1 cellular context compared by ENCODE assay signal in the genomic region with DNA sequence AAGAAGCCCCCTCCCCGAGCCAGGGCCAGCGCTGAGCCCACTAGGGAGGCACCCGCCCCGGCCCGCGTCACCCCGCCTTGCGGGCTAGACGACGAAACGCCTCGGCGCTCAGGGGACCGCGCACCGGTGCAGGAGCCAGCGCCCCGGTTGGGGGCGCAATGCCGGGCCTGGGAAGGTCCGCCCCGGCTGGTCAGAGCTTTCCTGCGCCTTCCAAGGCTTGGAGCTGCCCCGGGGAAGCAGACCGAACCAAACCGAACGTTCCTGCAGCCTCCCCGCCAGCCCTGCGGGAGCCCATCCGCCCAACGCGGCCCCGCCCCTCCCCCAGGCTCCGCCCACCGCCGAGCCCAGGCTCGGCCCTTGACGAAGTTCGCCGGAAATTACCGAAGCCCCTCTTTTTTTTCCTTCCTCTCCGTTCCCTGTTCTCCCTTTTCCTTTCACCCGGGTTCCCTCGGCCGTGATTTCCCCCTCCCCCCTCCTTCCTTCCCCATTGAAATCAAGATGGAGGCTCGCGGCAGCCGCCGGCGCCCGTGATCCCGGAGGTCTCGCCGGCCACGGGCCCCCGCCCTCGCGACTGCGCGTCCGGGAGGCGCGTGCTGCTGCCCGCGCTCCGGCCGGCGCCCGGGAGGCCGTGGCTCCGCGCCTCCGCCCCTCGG.
A peak's percentile ranks its signal among the peaks of the same experiment; 100 is the strongest.
TF ChIP-seq lines count a peak whose summit lies in the region.

A gene (plus strand): TSS at position 487 of the 653 bp plus-strand sequence. CDS start 384 bp downstream, outside the sequence.

TF ChIP-seq in WTC11, 78 proteins besides CTCF, POLR2A, EP300 and RAD21 (continued from another document):
- TF ChIP-seq, protein P1, sequence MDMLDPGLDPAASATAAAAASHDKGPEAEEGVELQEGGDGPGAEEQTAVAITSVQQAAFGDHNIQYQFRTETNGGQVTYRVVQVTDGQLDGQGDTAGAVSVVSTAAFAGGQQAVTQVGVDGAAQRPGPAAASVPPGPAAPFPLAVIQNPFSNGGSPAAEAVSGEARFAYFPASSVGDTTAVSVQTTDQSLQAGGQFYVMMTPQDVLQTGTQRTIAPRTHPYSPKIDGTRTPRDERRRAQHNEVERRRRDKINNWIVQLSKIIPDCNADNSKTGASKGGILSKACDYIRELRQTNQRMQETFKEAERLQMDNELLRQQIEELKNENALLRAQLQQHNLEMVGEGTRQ (CRISPR knock-in tag; IDR thresholded peaks at IDR 0.05), result no peak
- TF ChIP-seq, protein P2, sequence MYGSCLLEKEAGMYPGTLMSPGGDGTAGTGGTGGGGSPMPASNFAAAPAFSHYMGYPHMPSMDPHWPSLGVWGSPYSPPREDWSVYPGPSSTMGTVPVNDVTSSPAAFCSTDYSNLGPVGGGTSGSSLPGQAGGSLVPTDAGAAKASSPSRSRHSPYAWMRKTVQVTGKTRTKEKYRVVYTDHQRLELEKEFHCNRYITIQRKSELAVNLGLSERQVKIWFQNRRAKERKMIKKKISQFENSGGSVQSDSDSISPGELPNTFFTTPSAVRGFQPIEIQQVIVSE (CRISPR knock-in tag; IDR thresholded peaks at IDR 0.05; ENCODE audit: borderline replicate concordance), result no peak
- TF ChIP-seq, protein P3, sequence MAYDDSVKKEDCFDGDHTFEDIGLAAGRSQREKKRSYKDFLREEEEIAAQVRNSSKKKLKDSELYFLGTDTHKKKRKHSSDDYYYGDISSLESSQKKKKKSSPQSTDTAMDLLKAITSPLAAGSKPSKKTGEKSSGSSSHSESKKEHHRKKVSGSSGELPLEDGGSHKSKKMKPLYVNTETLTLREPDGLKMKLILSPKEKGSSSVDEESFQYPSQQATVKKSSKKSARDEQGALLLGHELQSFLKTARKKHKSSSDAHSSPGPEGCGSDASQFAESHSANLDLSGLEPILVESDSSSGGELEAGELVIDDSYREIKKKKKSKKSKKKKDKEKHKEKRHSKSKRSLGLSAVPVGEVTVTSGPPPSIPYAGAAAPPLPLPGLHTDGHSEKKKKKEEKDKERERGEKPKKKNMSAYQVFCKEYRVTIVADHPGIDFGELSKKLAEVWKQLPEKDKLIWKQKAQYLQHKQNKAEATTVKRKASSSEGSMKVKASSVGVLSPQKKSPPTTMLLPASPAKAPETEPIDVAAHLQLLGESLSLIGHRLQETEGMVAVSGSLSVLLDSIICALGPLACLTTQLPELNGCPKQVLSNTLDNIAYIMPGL (CRISPR knock-in tag; IDR thresholded peaks at IDR 0.05), result peak; percentile 96
- TF ChIP-seq TEAD1 (CRISPR knock-in tag; IDR thresholded peaks at IDR 0.05) (no peak), RORB (CRISPR knock-in tag; IDR thresholded peaks at IDR 0.05) (no peak), TEAD4 (CRISPR knock-in tag; IDR thresholded peaks at IDR 0.05) (no peak), JUN (CRISPR knock-in tag; IDR thresholded peaks at IDR 0.05) (no peak), CREM (CRISPR knock-in tag; IDR thresholded peaks at IDR 0.05) (0 out of 2 replicates have a peak, but pooled peaks have one; percentile 36), ZNF423 (CRISPR knock-in tag; IDR thresholded peaks at IDR 0.05) (no peak), NR2C2 (CRISPR knock-in tag; IDR thresholded peaks at IDR 0.05) (no peak), EMX1 (CRISPR knock-in tag; IDR thresholded peaks at IDR 0.05) (no peak), ZNF396 (CRISPR knock-in tag; IDR thresholded peaks at IDR 0.05; ENCODE audit: borderline replicate concordance) (no peak)
- TF ChIP-seq, protein P4, sequence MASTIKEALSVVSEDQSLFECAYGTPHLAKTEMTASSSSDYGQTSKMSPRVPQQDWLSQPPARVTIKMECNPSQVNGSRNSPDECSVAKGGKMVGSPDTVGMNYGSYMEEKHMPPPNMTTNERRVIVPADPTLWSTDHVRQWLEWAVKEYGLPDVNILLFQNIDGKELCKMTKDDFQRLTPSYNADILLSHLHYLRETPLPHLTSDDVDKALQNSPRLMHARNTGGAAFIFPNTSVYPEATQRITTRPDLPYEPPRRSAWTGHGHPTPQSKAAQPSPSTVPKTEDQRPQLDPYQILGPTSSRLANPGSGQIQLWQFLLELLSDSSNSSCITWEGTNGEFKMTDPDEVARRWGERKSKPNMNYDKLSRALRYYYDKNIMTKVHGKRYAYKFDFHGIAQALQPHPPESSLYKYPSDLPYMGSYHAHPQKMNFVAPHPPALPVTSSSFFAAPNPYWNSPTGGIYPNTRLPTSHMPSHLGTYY (CRISPR knock-in tag; IDR thresholded peaks at IDR 0.05), result no peak
- TF ChIP-seq, protein P5, sequence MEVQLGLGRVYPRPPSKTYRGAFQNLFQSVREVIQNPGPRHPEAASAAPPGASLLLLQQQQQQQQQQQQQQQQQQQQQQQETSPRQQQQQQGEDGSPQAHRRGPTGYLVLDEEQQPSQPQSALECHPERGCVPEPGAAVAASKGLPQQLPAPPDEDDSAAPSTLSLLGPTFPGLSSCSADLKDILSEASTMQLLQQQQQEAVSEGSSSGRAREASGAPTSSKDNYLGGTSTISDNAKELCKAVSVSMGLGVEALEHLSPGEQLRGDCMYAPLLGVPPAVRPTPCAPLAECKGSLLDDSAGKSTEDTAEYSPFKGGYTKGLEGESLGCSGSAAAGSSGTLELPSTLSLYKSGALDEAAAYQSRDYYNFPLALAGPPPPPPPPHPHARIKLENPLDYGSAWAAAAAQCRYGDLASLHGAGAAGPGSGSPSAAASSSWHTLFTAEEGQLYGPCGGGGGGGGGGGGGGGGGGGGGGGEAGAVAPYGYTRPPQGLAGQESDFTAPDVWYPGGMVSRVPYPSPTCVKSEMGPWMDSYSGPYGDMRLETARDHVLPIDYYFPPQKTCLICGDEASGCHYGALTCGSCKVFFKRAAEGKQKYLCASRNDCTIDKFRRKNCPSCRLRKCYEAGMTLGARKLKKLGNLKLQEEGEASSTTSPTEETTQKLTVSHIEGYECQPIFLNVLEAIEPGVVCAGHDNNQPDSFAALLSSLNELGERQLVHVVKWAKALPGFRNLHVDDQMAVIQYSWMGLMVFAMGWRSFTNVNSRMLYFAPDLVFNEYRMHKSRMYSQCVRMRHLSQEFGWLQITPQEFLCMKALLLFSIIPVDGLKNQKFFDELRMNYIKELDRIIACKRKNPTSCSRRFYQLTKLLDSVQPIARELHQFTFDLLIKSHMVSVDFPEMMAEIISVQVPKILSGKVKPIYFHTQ (CRISPR knock-in tag; IDR thresholded peaks at IDR 0.05), result no peak
- TF ChIP-seq, protein P6, sequence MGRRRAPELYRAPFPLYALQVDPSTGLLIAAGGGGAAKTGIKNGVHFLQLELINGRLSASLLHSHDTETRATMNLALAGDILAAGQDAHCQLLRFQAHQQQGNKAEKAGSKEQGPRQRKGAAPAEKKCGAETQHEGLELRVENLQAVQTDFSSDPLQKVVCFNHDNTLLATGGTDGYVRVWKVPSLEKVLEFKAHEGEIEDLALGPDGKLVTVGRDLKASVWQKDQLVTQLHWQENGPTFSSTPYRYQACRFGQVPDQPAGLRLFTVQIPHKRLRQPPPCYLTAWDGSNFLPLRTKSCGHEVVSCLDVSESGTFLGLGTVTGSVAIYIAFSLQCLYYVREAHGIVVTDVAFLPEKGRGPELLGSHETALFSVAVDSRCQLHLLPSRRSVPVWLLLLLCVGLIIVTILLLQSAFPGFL (CRISPR knock-in tag; IDR thresholded peaks at IDR 0.05; ENCODE audit: borderline replicate concordance), result no peak
- TF ChIP-seq, protein P7, sequence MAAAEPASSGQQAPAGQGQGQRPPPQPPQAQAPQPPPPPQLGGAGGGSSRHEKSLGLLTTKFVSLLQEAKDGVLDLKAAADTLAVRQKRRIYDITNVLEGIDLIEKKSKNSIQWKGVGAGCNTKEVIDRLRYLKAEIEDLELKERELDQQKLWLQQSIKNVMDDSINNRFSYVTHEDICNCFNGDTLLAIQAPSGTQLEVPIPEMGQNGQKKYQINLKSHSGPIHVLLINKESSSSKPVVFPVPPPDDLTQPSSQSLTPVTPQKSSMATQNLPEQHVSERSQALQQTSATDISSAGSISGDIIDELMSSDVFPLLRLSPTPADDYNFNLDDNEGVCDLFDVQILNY (CRISPR knock-in tag; IDR thresholded peaks at IDR 0.05), result no peak
